9 cellular contexts compared by ENCODE assay signal in the genomic region with DNA sequence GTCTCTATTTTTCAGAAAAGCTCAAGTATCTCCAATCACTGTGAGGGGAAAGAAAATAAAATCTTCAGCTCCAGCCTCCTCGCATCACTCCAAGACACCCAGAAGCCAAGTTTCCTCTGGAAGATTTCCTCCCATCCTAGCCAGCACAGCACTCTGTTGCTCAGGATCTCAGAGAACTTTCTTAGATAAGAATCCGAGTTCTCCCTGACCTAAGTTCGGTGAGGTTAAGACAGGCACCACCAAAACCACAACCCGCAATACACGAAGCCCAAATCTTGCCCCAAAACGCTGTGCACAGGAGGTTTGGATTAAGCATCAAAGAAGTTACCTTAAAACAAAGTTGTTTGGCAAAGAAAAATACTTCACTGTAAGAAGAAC. TPM values are rescaled to one million over a fixed set of nuclear protein-coding genes. Genes with fewer than 3 reads are reported as not detected.
DNase-seq lines count a peak whose midpoint lies in the region; ATAC-seq and TF ChIP-seq lines count a peak whose summit lies in the region.
"Had no signal": no experiment of that assay in that cellular context is flagged by ENCODE, and none has a peak within 500 bp of the region (broad histone marks: within the 10 kb centered on the region; RNA-seq: fewer than 3 reads in every experiment).

No MANE protein-coding gene starts in this region.

- H3K4me1 Mint-ChIP-seq in HFFc6 (ENCODE audit: low read depth): peaks cover 42% of the 10 kb centered on the region
- H3K4me1 Mint-ChIP-seq in WTC11: peaks cover 68% of the 10 kb centered on the region

- CTCF ChIA-PET in WTC11 (lab: Charles Lee): interaction anchor here (1.4 to 4.9 kb wide), 11 partner anchors 21 to 209 kb away, joined by 5 to 57 read pairs (median 20); no protein-coding TSS in a partner anchor

- H3K4me3 Mint-ChIP-seq in HFFc6: no peak overlapping the region; the same call in 1 of the 2 replicates
- H3K4me3 Mint-ChIP-seq in WTC11: peak overlapping the region; percentile 32

- peak overlapping the region; percentile 68 for H3K27ac ChIP-seq in foreskin keratinocyte
- peak overlapping the region; percentile 58 for H3K27ac ChIP-seq in skeletal muscle tissue (ENCODE audit: low read depth, low read length)

- H3K9ac ChIP-seq in skeletal muscle tissue (ENCODE audit: low read depth in 1 of 3, low read length in 3 of 3): peak overlapping the region; percentile 45 to 88 (median 57)

- H3K4me3 ChIP-seq in skeletal muscle tissue (ENCODE audit: low read length in 3 of 3): peak overlapping the region in 1 of 3 donors; percentile 65

- H3K27me3 ChIP-seq in foreskin keratinocyte (no peaks in the 10 kb centered on the region), skeletal muscle tissue (ENCODE audit: control insufficient read depth in 3 of 3, insufficient read depth in 3 of 3, low read length in 3 of 3) (no peaks in the 10 kb centered on the region)

- DNase-seq in HFFc6 (no peak), WTC11 (ENCODE audit: low spot score) (no peak), foreskin keratinocyte (no peak), NCI-H2081 treated with DMSO at 0.1 percent for 48 hours (lab: John Stamatoyannopoulos, UW) (no peak), sciatic nerve (ENCODE audit: low spot score) (no peak)

- H3K9me3 Mint-ChIP-seq in HFFc6 (no peaks in the 10 kb centered on the region), WTC11 (no peaks in the 10 kb centered on the region)
- H3K9me3 Mint-ChIP-seq: activated T-helper 2 cell treated with anti-CD3 and anti-CD28 coated beads, Interferon-gamma antibody, Interleukin-2, Interleukin-4, amounts not matched to agents 10 μg/mL and 5 μg/mL and 100 μg/mL, durations not matched to agents 14 hours and 24 hours and 36 hours had no signal

- H3K36me3 Mint-ChIP-seq in HFFc6 (ENCODE audit: low read depth): no peaks in the 10 kb centered on the region
- no peaks in the 10 kb centered on the region for H3K36me3 Mint-ChIP-seq in WTC11

- POLR2A ChIA-PET in WTC11 (lab: Charles Lee): no interaction called here

- intact Hi-C loops in sciatic nerve (cut with DNase I): loop anchor here (5.0 kb wide), 1 partner anchor 118 kb away; no protein-coding TSS in a partner anchor

- H3K36me3 ChIP-seq in skeletal muscle tissue (ENCODE audit: control insufficient read depth in 3 of 3, insufficient read depth in 3 of 3, low read length in 3 of 3): no peaks in the 10 kb centered on the region

- TF ChIP-seq CTCF in HFFc6 (IDR thresholded peaks at IDR 0.05): no peak
- no peak for TF ChIP-seq CTCF in WTC11 (IDR thresholded peaks at IDR 0.05)
- no peak for TF ChIP-seq CTCF in foreskin keratinocyte (conservative IDR thresholded peaks at IDR 0.05)

- H3K27me3 Mint-ChIP-seq in HFFc6 (ENCODE audit: insufficient read depth) (peaks cover 4% of the 10 kb centered on the region), WTC11 (ENCODE audit: low read depth) (peaks cover 19% of the 10 kb centered on the region)

- no peaks in the 10 kb centered on the region for H3K9me3 ChIP-seq in skeletal muscle tissue (ENCODE audit: control insufficient read depth in 3 of 3, low read length in 3 of 3)

- H3K4me1 ChIP-seq in foreskin keratinocyte: peaks cover 36% of the 10 kb centered on the region
- peaks cover 80 to 81% (median 80%) of the 10 kb centered on the region in 3 donors for H3K4me1 ChIP-seq in skeletal muscle tissue (ENCODE audit: control insufficient read depth in 3 of 3, insufficient read depth in 3 of 3, low read length in 3 of 3)

- H3K27ac Mint-ChIP-seq in HFFc6 (peak overlapping the region; percentile 64; the same call in 1 of the 2 replicates), WTC11 (peak overlapping the region; percentile 24)
- H3K27ac Mint-ChIP-seq: activated T-helper 2 cell treated with anti-CD3 and anti-CD28 coated beads, Interferon-gamma antibody, Interleukin-2, Interleukin-4, amounts not matched to agents 10 μg/mL and 5 μg/mL and 100 μg/mL, durations not matched to agents 14 hours and 24 hours and 36 hours had no signal

- ATAC-seq in WTC11 (no peak), foreskin keratinocyte (no peak), GM18909 (IDR thresholded peaks at IDR 0.05; ENCODE audit: poor library complexity, unreplicated experiment) (no peak), GM18861 (IDR thresholded peaks at IDR 0.05; ENCODE audit: unreplicated experiment) (no peak), sciatic nerve (no peak)

TF ChIP-seq in WTC11, 78 proteins besides CTCF, POLR2A, EP300 and RAD21:
- TF ChIP-seq, protein P1, sequence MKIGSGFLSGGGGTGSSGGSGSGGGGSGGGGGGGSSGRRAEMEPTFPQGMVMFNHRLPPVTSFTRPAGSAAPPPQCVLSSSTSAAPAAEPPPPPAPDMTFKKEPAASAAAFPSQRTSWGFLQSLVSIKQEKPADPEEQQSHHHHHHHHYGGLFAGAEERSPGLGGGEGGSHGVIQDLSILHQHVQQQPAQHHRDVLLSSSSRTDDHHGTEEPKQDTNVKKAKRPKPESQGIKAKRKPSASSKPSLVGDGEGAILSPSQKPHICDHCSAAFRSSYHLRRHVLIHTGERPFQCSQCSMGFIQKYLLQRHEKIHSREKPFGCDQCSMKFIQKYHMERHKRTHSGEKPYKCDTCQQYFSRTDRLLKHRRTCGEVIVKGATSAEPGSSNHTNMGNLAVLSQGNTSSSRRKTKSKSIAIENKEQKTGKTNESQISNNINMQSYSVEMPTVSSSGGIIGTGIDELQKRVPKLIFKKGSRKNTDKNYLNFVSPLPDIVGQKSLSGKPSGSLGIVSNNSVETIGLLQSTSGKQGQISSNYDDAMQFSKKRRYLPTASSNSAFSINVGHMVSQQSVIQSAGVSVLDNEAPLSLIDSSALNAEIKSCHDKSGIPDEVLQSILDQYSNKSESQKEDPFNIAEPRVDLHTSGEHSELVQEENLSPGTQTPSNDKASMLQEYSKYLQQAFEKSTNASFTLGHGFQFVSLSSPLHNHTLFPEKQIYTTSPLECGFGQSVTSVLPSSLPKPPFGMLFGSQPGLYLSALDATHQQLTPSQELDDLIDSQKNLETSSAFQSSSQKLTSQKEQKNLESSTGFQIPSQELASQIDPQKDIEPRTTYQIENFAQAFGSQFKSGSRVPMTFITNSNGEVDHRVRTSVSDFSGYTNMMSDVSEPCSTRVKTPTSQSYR (CRISPR knock-in tag; IDR thresholded peaks at IDR 0.05): no peak
- no peak for TF ChIP-seq RELA (CRISPR knock-in tag; IDR thresholded peaks at IDR 0.05; ENCODE audit: borderline replicate concordance)
- no peak for TF ChIP-seq SP1 (CRISPR knock-in tag; conservative IDR thresholded peaks at IDR 0.05)
- TF ChIP-seq ZNF263 (CRISPR knock-in tag; IDR thresholded peaks at IDR 0.05; ENCODE audit: low read depth): no peak
- TF ChIP-seq TP53 (CRISPR knock-in tag; IDR thresholded peaks at IDR 0.05): no peak
- TF ChIP-seq, protein P2, sequence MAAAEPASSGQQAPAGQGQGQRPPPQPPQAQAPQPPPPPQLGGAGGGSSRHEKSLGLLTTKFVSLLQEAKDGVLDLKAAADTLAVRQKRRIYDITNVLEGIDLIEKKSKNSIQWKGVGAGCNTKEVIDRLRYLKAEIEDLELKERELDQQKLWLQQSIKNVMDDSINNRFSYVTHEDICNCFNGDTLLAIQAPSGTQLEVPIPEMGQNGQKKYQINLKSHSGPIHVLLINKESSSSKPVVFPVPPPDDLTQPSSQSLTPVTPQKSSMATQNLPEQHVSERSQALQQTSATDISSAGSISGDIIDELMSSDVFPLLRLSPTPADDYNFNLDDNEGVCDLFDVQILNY (CRISPR knock-in tag; IDR thresholded peaks at IDR 0.05): no peak
- TF ChIP-seq TCF7 (CRISPR knock-in tag; IDR thresholded peaks at IDR 0.05; ENCODE audit: low read depth): no peak
- TF ChIP-seq, protein P3, sequence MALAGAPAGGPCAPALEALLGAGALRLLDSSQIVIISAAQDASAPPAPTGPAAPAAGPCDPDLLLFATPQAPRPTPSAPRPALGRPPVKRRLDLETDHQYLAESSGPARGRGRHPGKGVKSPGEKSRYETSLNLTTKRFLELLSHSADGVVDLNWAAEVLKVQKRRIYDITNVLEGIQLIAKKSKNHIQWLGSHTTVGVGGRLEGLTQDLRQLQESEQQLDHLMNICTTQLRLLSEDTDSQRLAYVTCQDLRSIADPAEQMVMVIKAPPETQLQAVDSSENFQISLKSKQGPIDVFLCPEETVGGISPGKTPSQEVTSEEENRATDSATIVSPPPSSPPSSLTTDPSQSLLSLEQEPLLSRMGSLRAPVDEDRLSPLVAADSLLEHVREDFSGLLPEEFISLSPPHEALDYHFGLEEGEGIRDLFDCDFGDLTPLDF (CRISPR knock-in tag; IDR thresholded peaks at IDR 0.05): no peak
- TF ChIP-seq, protein P4, sequence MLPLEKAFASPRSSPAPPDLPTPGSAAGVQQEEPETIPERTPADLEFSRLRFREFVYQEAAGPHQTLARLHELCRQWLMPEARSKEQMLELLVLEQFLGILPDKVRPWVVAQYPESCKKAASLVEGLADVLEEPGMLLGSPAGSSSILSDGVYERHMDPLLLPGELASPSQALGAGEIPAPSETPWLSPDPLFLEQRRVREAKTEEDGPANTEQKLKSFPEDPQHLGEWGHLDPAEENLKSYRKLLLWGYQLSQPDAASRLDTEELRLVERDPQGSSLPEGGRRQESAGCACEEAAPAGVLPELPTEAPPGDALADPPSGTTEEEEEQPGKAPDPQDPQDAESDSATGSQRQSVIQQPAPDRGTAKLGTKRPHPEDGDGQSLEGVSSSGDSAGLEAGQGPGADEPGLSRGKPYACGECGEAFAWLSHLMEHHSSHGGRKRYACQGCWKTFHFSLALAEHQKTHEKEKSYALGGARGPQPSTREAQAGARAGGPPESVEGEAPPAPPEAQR (CRISPR knock-in tag; IDR thresholded peaks at IDR 0.05): no peak
TF ChIP-seq in WTC11: peak in this region for 0.

RNA-seq across cellular contexts. Expression of a gene that starts 4.2 kb away (rescaled TPM):
- 10 to 100 TPM in 5 of 6 experiments, 1 to 10 TPM in 1; 9.3 to 10.6 (median 10.4) TPM for total RNA-seq in HFFc6 (2021; fragmentation: NEBNext Ultra II Directional; extraction: Animal tissue kit (Norgen Biotek cat#: 25700))
- total RNA-seq in WTC11 (2021) (18.7 to 21.3 TPM (median 19.9 TPM) in 3 replicates), foreskin keratinocyte (17.3 and 17.5 TPM in 2 replicates), skeletal muscle tissue (32.4 TPM), sciatic nerve (48.0 TPM)
- polyA plus RNA-seq in foreskin keratinocyte: 6.0 and 6.6 TPM in 2 replicates

RNA-seq across cellular contexts. Expression of a gene that starts 51.7 kb away (rescaled TPM):
- total RNA-seq in HFFc6 (2021; fragmentation: NEBNext Ultra II Directional; extraction: Animal tissue kit (Norgen Biotek cat#: 25700)): 10 to 100 TPM; 15.8 to 19.5 (median 17.7) TPM
- total RNA-seq in WTC11 (2021) (21.6 to 26.4 TPM (median 25.7 TPM) in 3 replicates), foreskin keratinocyte (22.9 and 23.3 TPM in 2 replicates), skeletal muscle tissue (14.1 TPM), sciatic nerve (21.3 TPM)
- 13.7 and 16.4 TPM in 2 replicates for polyA plus RNA-seq in foreskin keratinocyte
